In the genomic region with DNA sequence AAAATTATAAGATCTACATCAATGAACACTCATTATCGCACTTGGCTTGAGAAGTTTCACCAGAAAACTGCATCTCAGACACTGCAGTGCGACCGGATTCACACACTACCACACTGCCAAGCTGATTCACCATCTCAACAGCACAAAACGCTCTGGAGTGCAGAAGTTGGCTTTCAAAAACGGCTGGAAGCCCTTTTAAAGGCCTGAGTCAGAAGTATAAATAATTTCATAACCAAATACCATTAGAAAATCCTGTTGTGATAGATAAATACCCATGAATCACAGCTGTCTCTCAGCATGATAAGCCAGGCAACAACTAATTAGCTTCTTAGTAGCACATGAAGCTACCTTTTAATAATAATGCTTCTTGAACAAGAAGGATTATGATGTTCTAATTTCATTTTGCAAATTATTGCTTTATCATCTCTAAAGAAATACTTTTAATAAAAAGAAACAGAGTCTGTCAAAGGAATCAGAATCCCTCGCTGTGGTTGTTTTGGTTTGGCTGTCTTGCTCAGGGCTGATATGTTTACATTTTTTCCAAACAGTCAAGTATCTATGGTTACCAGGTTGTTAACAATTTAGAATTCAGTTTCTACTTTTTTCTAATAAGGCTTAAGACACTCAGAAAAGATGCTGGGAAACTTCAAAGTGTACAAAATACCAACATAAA, we compare ENCODE assay signal across 11 cellular contexts. TPM values are rescaled to one million over a fixed set of nuclear protein-coding genes. Genes with fewer than 3 reads are reported as not detected.
DNase-seq lines count a peak whose midpoint lies in the region; ATAC-seq and TF ChIP-seq lines count a peak whose summit lies in the region.
"Had no signal": no experiment of that assay in that cellular context is flagged by ENCODE, and none has a peak within 500 bp of the region (broad histone marks: within the 10 kb centered on the region; RNA-seq: fewer than 3 reads in every experiment).

No MANE protein-coding gene starts in this region.

- no peaks in the 10 kb centered on the region for H3K9me3 ChIP-seq in MG63

- intact Hi-C loops in dorsolateral prefrontal cortex (cut with DNase I), result no loop called here

- ATAC-seq in HG03342 (IDR thresholded peaks at IDR 0.05; ENCODE audit: unreplicated experiment) (no peak), HG03159 (IDR thresholded peaks at IDR 0.05; ENCODE audit: unreplicated experiment) (no peak)
- no peak for ATAC-seq in activated CD4-positive, CD25-positive, alpha-beta regulatory T cell treated with anti-CD3 and anti-CD28 coated beads, Interleukin-2, amount 50 U/mL, for 24 hours

- H3K27me3 ChIP-seq in MG63, result no peaks in the 10 kb centered on the region
- H3K27me3 ChIP-seq in dorsolateral prefrontal cortex, result no peaks in the 10 kb centered on the region

- peak; percentile 21 for DNase-seq in A172 (ENCODE audit: low spot score)
- peak; percentile 85 for DNase-seq in MG63
- peak in 8 of 10 donors; percentile 17 to 65 (median 46) for DNase-seq in dorsolateral prefrontal cortex
- peak; percentile 17 for DNase-seq in mucosa of gallbladder (ENCODE audit: low spot score)
- no peak for DNase-seq in stimulated activated CD8-positive, alpha-beta memory T cell treated with anti-CD3 and anti-CD28 coated beads, Interleukin-4, amount 100 ng/mL, for 48 hours
- DNase-seq: kidney had no signal

- no peak for TF ChIP-seq CTCF in dorsolateral prefrontal cortex (IDR thresholded peaks at IDR 0.05 in 54 of 56, conservative IDR thresholded peaks at IDR 0.05 in 2 of 56; ENCODE audit: low read depth in 1 of 56, partially characterized antibody in 56 of 56)

- peak overlapping the region in 30 of 59 donors; percentile 0 to 77 (median 30) for H3K27ac ChIP-seq in dorsolateral prefrontal cortex
- H3K27ac ChIP-seq: C4-2B, KMS-11 had no signal

- no peak overlapping the region for H3K4me3 ChIP-seq in MG63
- peak overlapping the region in 10 of 59 donors; percentile 11 to 33 (median 18) for H3K4me3 ChIP-seq in dorsolateral prefrontal cortex

- H3K36me3 ChIP-seq in MG63, result no peaks in the 10 kb centered on the region

RNA-seq across cellular contexts. Expression of a gene that starts 51.2 kb away (rescaled TPM):
- 4.0 and 4.6 TPM in 2 replicates for total RNA-seq in A172 (2014; rRNA removed; shearing (Covaris generic))
- 0.66 and 0.96 TPM in 2 replicates for total RNA-seq in MG63 (2014; rRNA removed; shearing (Covaris generic); ENCODE audit: low replicate concordance)
- total RNA-seq in dorsolateral prefrontal cortex, result 100 to 1,000 TPM in 1 of 120 experiments, 10 to 100 TPM in 119; 18.4 to 103 (median 59.5) TPM
- 11.1 TPM for total RNA-seq in mucosa of gallbladder
